ENCODE assay signal across 8 cellular contexts in the genomic region with DNA sequence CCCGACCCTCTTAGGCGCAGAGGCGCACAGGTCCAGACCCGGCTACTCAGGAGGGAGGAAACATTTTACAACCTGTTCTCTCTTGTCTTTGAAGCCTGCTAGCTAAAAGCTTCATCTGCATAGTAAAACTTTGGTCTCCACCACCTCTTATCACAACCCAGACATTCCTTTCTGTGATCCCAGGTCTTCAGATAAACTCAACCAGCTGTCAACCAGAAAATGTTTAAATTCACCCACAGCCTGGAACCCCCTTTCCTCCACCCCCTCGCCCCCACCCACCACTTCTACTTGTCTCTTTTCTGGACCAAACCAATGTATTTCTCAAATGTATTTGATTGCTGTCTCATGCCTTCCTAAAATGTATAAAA.
DNase-seq lines count a peak whose midpoint lies in the region; ATAC-seq and TF ChIP-seq lines count a peak whose summit lies in the region.
"Not testable (repeated sequence)": the region's sequence is repeated elsewhere in the genome, so short reads cannot be mapped to it uniquely, and the experiment has no call there.

No MANE protein-coding gene starts in this region.

- not testable (repeated sequence) for H3K4me3 ChIP-seq in Caco-2 (ENCODE audit: low read depth, low read length)
- H3K4me3 ChIP-seq in GM23338 (peak overlapping the region; percentile 39; the same call in 1 of the 2 replicates), iPS-20b (ENCODE audit: low read length) (peak overlapping the region; percentile 40; the same call in 1 of the 2 replicates), retinal pigment epithelial cell (ENCODE audit: low read length) (peak overlapping the region; percentile 17)

- H3K27ac ChIP-seq in GM23338 (ENCODE audit: low read depth); iPS-20b (ENCODE audit: low read length): not testable (repeated sequence)

- H3K4me2 ChIP-seq in GM23338 = not testable (repeated sequence)

- H3K9me2 ChIP-seq in GM23338 (ENCODE audit: insufficient read depth) = not testable (repeated sequence)

- not testable (repeated sequence) for BruUV-seq in Caco-2 (replicated peaks; lab: Mats Ljungman, UMichigan)

- not testable (repeated sequence) for H2AFZ ChIP-seq in GM23338

- H3K27me3 Mint-ChIP-seq in Caco-2 (ENCODE audit: insufficient read depth, unreplicated experiment); GM23338 (ENCODE audit: insufficient read depth, low read depth, poor library complexity); WTC11 (ENCODE audit: low read depth); activated T-cell treated with anti-CD3 and anti-CD28 coated beads, Interleukin-2, amount 50 U/mL, for 72 hours (ENCODE audit: low read depth); brain: not testable (repeated sequence)

- not testable (repeated sequence) for H3K27ac Mint-ChIP-seq in Caco-2 (ENCODE audit: unreplicated experiment); GM23338; WTC11; activated T-cell treated with anti-CD3 and anti-CD28 coated beads, Interleukin-2, amount 50 U/mL, for 72 hours; brain

- DNase-seq in Caco-2; GM23338 (ENCODE audit: low spot score); WTC11 (ENCODE audit: low spot score); activated T-cell treated with anti-CD3 and anti-CD28 coated beads, Interleukin-2, amount 50 U/mL, for 72 hours; retinal pigment epithelial cell (ENCODE audit: low read depth): not testable (repeated sequence)

- H3K4me1 ChIP-seq in Caco-2; GM23338 (ENCODE audit: insufficient read depth); iPS-20b (ENCODE audit: insufficient read depth, low read length): not testable (repeated sequence)

- not testable (repeated sequence) for TF ChIP-seq CTCF in Caco-2 (IDR thresholded peaks at IDR 0.05; ENCODE audit: insufficient read depth in 1 of 2, low read depth in 1 of 2, low read length in 1 of 2, severe bottlenecking in 1 of 2, unreplicated experiment in 1 of 2); GM23338 (conservative IDR thresholded peaks at IDR 0.05; ENCODE audit: low read depth in 2 of 2); WTC11 (IDR thresholded peaks at IDR 0.05); brain (conservative IDR thresholded peaks at IDR 0.05); retinal pigment epithelial cell (conservative IDR thresholded peaks at IDR 0.05; ENCODE audit: low read depth, low read length)

- H3K9me3 ChIP-seq in Caco-2; iPS-20b (ENCODE audit: insufficient read depth, low read depth, low read length): not testable (repeated sequence)

- not testable (repeated sequence) for H3K9ac ChIP-seq in iPS-20b (ENCODE audit: low read depth, low read length)

- H3K79me2 ChIP-seq in GM23338 (replicated peaks; ENCODE audit: insufficient read depth) = not testable (repeated sequence)

- H3K36me3 Mint-ChIP-seq in Caco-2 (ENCODE audit: insufficient read depth, unreplicated experiment); GM23338 (ENCODE audit: low read depth); WTC11; activated T-cell treated with anti-CD3 and anti-CD28 coated beads, Interleukin-2, amount 50 U/mL, for 72 hours (ENCODE audit: insufficient read depth in 2 of 2); brain: not testable (repeated sequence)

- intact Hi-C loops in Caco-2 (cut with micrococcal nuclease; ENCODE audit: unreplicated experiment) = not testable (repeated sequence)

- H3K36me3 ChIP-seq in Caco-2 (ENCODE audit: control insufficient read depth, insufficient read depth, low read length); GM23338 (ENCODE audit: insufficient read depth); iPS-20b (ENCODE audit: insufficient read depth, low read depth, low read length): not testable (repeated sequence)

- H3K4me3 Mint-ChIP-seq in Caco-2 (ENCODE audit: unreplicated experiment) (peak overlapping the region; percentile 40), GM23338 (peak overlapping the region; percentile 60), WTC11 (peak overlapping the region; percentile 48), brain (peak overlapping the region in 4 of 5 experiments; percentile 57 to 75 (median 68))
- peak overlapping the region; percentile 18 to 54 for H3K4me3 Mint-ChIP-seq in activated T-cell treated with anti-CD3 and anti-CD28 coated beads, Interleukin-2, amount 50 U/mL, for 72 hours

- not testable (repeated sequence) for H4K20me1 ChIP-seq in GM23338 (replicated peaks; ENCODE audit: insufficient read depth)

- H3K27me3 ChIP-seq in Caco-2 (replicated peaks; ENCODE audit: control insufficient read depth, insufficient read depth, low read length); GM23338 (ENCODE audit: insufficient read depth); iPS-20b (ENCODE audit: insufficient read depth, low read length): not testable (repeated sequence)

- not testable (repeated sequence) for H3K9me3 Mint-ChIP-seq in Caco-2 (ENCODE audit: unreplicated experiment); GM23338; WTC11; activated T-cell treated with anti-CD3 and anti-CD28 coated beads, Interleukin-2, amount 50 U/mL, for 72 hours; brain

- not testable (repeated sequence) for H3K4me1 Mint-ChIP-seq in Caco-2 (ENCODE audit: low read depth, unreplicated experiment); GM23338; WTC11; activated T-cell treated with anti-CD3 and anti-CD28 coated beads, Interleukin-2, amount 50 U/mL, for 72 hours (ENCODE audit: low read depth); brain

- CTCF ChIA-PET in Caco-2 (lab: Charles Lee); WTC11 (lab: Charles Lee): not testable (repeated sequence)

- POLR2A ChIA-PET in Caco-2 (lab: Charles Lee); WTC11 (lab: Charles Lee): not testable (repeated sequence)

- not testable (repeated sequence) for H3F3A ChIP-seq in GM23338 (replicated peaks; ENCODE audit: low read depth)

- not testable (repeated sequence) for ATAC-seq in GM23338; WTC11; activated T-cell treated with anti-CD3 and anti-CD28 coated beads, Interleukin-2, amount 50 U/mL, for 72 hours (replicated peaks in 1 of 2)
- peak; percentile 15 for ATAC-seq in HG03575 (IDR thresholded peaks at IDR 0.05; ENCODE audit: extremely low read depth, insufficient number of reproducible peaks, low FRiP score, unreplicated experiment)
